In genomic region chr13:79486433-79487188, GRCh38 we compare ENCODE assay signal across 17 cellular contexts. TPM values are rescaled to one million over a fixed set of nuclear protein-coding genes. Genes with fewer than 3 reads are reported as not detected.
DNase-seq lines count a peak whose midpoint lies in the region; ATAC-seq, FAIRE-seq and TF ChIP-seq lines count a peak whose summit lies in the region.
"Had no signal": no experiment of that assay in that cellular context is flagged by ENCODE, and none has a peak within 500 bp of the region (broad histone marks: within the 10 kb centered on the region; RNA-seq: fewer than 3 reads in every experiment).

No MANE protein-coding gene starts in this region.

- H3K36me3 ChIP-seq in astrocyte (ENCODE audit: insufficient read depth, low read length) (no peaks in the 10 kb centered on the region), mucosa of descending colon (ENCODE audit: low read depth) (no peaks in the 10 kb centered on the region)
- H3K36me3 ChIP-seq: brain microvascular endothelial cell, spleen had no signal

- no peaks in the 10 kb centered on the region for H3K27me3 ChIP-seq in astrocyte (ENCODE audit: insufficient read depth, low read length)
- H3K27me3 ChIP-seq: brain microvascular endothelial cell had no signal

- H3K9me3 Mint-ChIP-seq in activated CD4-positive, alpha-beta T cell treated with anti-CD3 and anti-CD28 coated beads, Interleukin-2, amount 10 ng/mL, durations not matched to agents 24 days and 14 days: peaks cover 8% of the 10 kb centered on the region
- no peaks in the 10 kb centered on the region for H3K9me3 Mint-ChIP-seq in astrocyte (ENCODE audit: unreplicated experiment)

- peaks cover 2% of the 10 kb centered on the region for H3K27me3 Mint-ChIP-seq in activated CD4-positive, alpha-beta T cell treated with anti-CD3 and anti-CD28 coated beads, Interleukin-2, amount 10 ng/mL, durations not matched to agents 24 days and 14 days
- no peaks in the 10 kb centered on the region for H3K27me3 Mint-ChIP-seq in astrocyte (ENCODE audit: low read depth, unreplicated experiment)

- TF ChIP-seq CTCF in astrocyte (IDR thresholded peaks at IDR 0.05; ENCODE audit: insufficient read depth, low read depth, low read length): no peak
- no peak for TF ChIP-seq CTCF in mucosa of descending colon (IDR thresholded peaks at IDR 0.05)

- intact Hi-C loops in activated CD4-positive, alpha-beta T cell treated with anti-CD3 and anti-CD28 coated beads, Interleukin-2, amount 10 ng/mL, durations not matched to agents 24 days and 14 days (cut with micrococcal nuclease): loop anchor here (1.0 to 2.0 kb wide), 2 partner anchors 14 to 36 kb away; no protein-coding TSS in a partner anchor
- intact Hi-C loops in mucosa of descending colon (cut with DNase I, micrococcal nuclease): no loop called here

- no peak overlapping the region for H3K4me3 ChIP-seq in astrocyte (ENCODE audit: insufficient read depth, low read depth, low read length)
- H3K4me3 ChIP-seq in mucosa of descending colon: no peak overlapping the region
- H3K4me3 ChIP-seq: spleen had no signal

- H4K20me1 ChIP-seq in astrocyte (ENCODE audit: insufficient read depth, low read length): peaks cover 30% of the 10 kb centered on the region

- H3K27ac ChIP-seq in astrocyte (ENCODE audit: low read depth, low read length): no peak overlapping the region
- H3K27ac ChIP-seq: spleen had no signal

- peak overlapping the region; percentile 94 for H3K27ac Mint-ChIP-seq in activated CD4-positive, alpha-beta T cell treated with anti-CD3 and anti-CD28 coated beads, Interleukin-2, amount 10 ng/mL, durations not matched to agents 24 days and 14 days
- H3K27ac Mint-ChIP-seq in astrocyte (ENCODE audit: unreplicated experiment): peak overlapping the region; percentile 53
- H3K27ac Mint-ChIP-seq: activated naive CD4-positive, alpha-beta T cell treated with anti-CD3 and anti-CD28 coated beads, Interleukin-2, amount 10 ng/mL, durations not matched to agents 7 days and 5 days had no signal

- ATAC-seq in mucosa of descending colon: peak; percentile 20
- ATAC-seq: activated CD4-positive, CD25-positive, alpha-beta regulatory T cell treated with anti-CD3 and anti-CD28 coated beads, Interleukin-2, amount 50 U/mL, for 24 hours had no signal

- no peak for DNase-seq in activated CD4-positive, alpha-beta T cell treated with anti-CD3 and anti-CD28 coated beads, Interleukin-2, amount 10 ng/mL, durations not matched to agents 24 days and 14 days
- DNase-seq in activated CD4-positive, alpha-beta T cell treated with anti-CD3 and anti-CD28 coated beads, Interleukin-2, amount 50 U/mL, for 48 hours: no peak
- DNase-seq in GM12892 (ENCODE audit: insufficient read length) (no peak), astrocyte (ENCODE audit: low read depth) (no peak), mucosa of descending colon (no peak), DMS53 treated with DMSO at 0.1 percent for 48 hours (lab: John Stamatoyannopoulos, UW; ENCODE audit: unreplicated experiment) (no peak), NCI-H446 treated with DMSO at 0.1 percent for 48 hours (lab: John Stamatoyannopoulos, UW) (no peak)
- DNase-seq in effector CD8-positive, alpha-beta T cell (lab: John Stamatoyannopoulos, UW): no peak
- DNase-seq: activated naive CD4-positive, alpha-beta T cell treated with anti-CD3 and anti-CD28 coated beads, Interleukin-2, amount 10 ng/mL, durations not matched to agents 7 days and 5 days; brain microvascular endothelial cell; C1 segment of cervical spinal cord; head of caudate nucleus; NCI-H1417 treated with DMSO at 0.1 percent for 48 hours; NCI-H526 treated with DMSO at 0.1 percent for 48 hours; spleen had no signal

- H3K9me3 ChIP-seq in astrocyte (ENCODE audit: insufficient read depth, low read depth, low read length) (no peaks in the 10 kb centered on the region), mucosa of descending colon (no peaks in the 10 kb centered on the region)
- H3K9me3 ChIP-seq: spleen had no signal

- H3K4me1 ChIP-seq in astrocyte (ENCODE audit: insufficient read depth, low read length) (peaks cover 50% of the 10 kb centered on the region), mucosa of descending colon (ENCODE audit: low read depth) (peaks cover 48% of the 10 kb centered on the region)

- no peak overlapping the region for H2AFZ ChIP-seq in astrocyte (ENCODE audit: low read depth, low read length)

- peaks cover 74% of the 10 kb centered on the region for H3K4me1 Mint-ChIP-seq in activated CD4-positive, alpha-beta T cell treated with anti-CD3 and anti-CD28 coated beads, Interleukin-2, amount 10 ng/mL, durations not matched to agents 24 days and 14 days
- H3K4me1 Mint-ChIP-seq in astrocyte (ENCODE audit: low read depth, unreplicated experiment): peaks cover 44% of the 10 kb centered on the region

- no peak for TF ChIP-seq POLR2A in GM12892 (IDR thresholded peaks at IDR 0.05; ENCODE audit: low read depth, low read length)

- no peak overlapping the region for H3K4me2 ChIP-seq in astrocyte (ENCODE audit: low read length)

- no peak overlapping the region for H3K9ac ChIP-seq in astrocyte (ENCODE audit: low read length)

- peaks cover 80% of the 10 kb centered on the region for H3K36me3 Mint-ChIP-seq in activated CD4-positive, alpha-beta T cell treated with anti-CD3 and anti-CD28 coated beads, Interleukin-2, amount 10 ng/mL, durations not matched to agents 24 days and 14 days (ENCODE audit: low read depth)
- no peaks in the 10 kb centered on the region for H3K36me3 Mint-ChIP-seq in astrocyte (ENCODE audit: low read depth, unreplicated experiment)

- FAIRE-seq in GM12892 (lab: Jason Lieb, UNC): peak; percentile 91
- FAIRE-seq in astrocyte (lab: Jason Lieb, UNC): peak; percentile 52
- FAIRE-seq: colon had no signal

- H3K4me3 Mint-ChIP-seq in activated CD4-positive, alpha-beta T cell treated with anti-CD3 and anti-CD28 coated beads, Interleukin-2, amount 10 ng/mL, durations not matched to agents 24 days and 14 days: peak overlapping the region; percentile 69
- no peak overlapping the region for H3K4me3 Mint-ChIP-seq in astrocyte (ENCODE audit: unreplicated experiment)
- H3K4me3 Mint-ChIP-seq: activated naive CD4-positive, alpha-beta T cell treated with anti-CD3 and anti-CD28 coated beads, Interleukin-2, amount 10 ng/mL, durations not matched to agents 7 days and 5 days had no signal

- peaks cover 91% of the 10 kb centered on the region for H3K79me2 ChIP-seq in astrocyte (ENCODE audit: insufficient read depth, low read length)

RNA-seq across cellular contexts. Expression of gene NDFIP2, which starts 5.7 kb away (rescaled TPM):
- total RNA-seq in activated CD4-positive, alpha-beta T cell treated with anti-CD3 and anti-CD28 coated beads, Interleukin-2, amount 10 ng/mL, durations not matched to agents 24 days and 14 days: 258 and 272 TPM in 2 replicates
- polyA plus RNA-seq in GM12892 (2012; ENCODE audit: missing spikeins): 25.2 TPM
- total RNA-seq in astrocyte (79.1 and 90.5 TPM in 2 replicates), mucosa of descending colon (100 to 1,000 TPM in 2 of 3 donors, 10 to 100 TPM in 1; 64.9 to 141 (median 136) TPM)
